ENCODE assay signal across 14 cellular contexts in the genomic region with DNA sequence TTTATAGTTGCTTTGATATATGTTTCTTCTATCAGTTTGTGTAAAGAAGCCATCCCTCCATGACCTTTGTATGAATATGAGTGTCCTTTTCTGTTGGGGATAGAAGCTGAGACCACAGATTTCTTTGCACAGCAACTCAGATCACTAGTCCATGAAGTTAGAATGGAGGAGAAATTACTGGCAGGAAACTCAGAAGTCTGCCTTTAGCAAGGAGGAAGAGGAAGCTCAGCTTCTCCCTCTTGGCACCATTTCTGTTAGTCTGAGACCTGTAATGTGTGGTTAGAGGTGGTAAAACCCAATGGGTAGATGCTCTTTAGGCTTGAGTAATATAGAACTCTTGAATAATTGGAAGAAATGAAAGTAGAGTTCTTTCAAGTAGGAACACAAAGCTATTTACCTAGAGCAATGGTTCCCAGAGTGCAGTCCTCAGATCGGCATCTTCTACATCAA.
DNase-seq lines count a peak whose midpoint lies in the region; ATAC-seq and TF ChIP-seq lines count a peak whose summit lies in the region.
"Had no signal": no experiment of that assay in that cellular context is flagged by ENCODE, and none has a peak within 500 bp of the region (broad histone marks: within the 10 kb centered on the region; RNA-seq: fewer than 3 reads in every experiment).

No MANE protein-coding gene starts in this region.

- in situ Hi-C loops in SK-MEL-5 (cut with HindIII; ENCODE audit: low pct_unique_long_range_greater_than_20kb, low sequenced_read_pairs): no loop called here

- TF ChIP-seq POLR2A in tibial nerve (IDR thresholded peaks at IDR 0.05) (no peak), stomach (IDR thresholded peaks at IDR 0.05) (no peak)

- WGBS in tibial nerve, 2 donors: 91 to 95% methylated on average over 1 of the region's 1 CpG
- 90 to 97% (median 93%) methylated on average over 1 of the region's 1 CpG for WGBS in stomach, 5 donors

- H3K27ac ChIP-seq in tibial nerve: no peak overlapping the region
- no peak overlapping the region for H3K27ac ChIP-seq in stomach
- H3K27ac ChIP-seq: body of pancreas, heart left ventricle, lower lobe of right lung had no signal

- H3K36me3 ChIP-seq in tibial nerve: no peaks in the 10 kb centered on the region
- no peaks in the 10 kb centered on the region for H3K36me3 ChIP-seq in stomach
- H3K36me3 ChIP-seq: heart left ventricle, lower lobe of right lung had no signal

- H3K4me1 ChIP-seq in tibial nerve (no peaks in the 10 kb centered on the region), stomach (no peaks in the 10 kb centered on the region)
- H3K4me1 ChIP-seq: body of pancreas, heart left ventricle, lower lobe of right lung had no signal

- ATAC-seq in GM18868 (IDR thresholded peaks at IDR 0.05; ENCODE audit: unreplicated experiment): peak; percentile 87
- peak; percentile 72 for ATAC-seq in GM21526 (IDR thresholded peaks at IDR 0.05; ENCODE audit: low FRiP score, unreplicated experiment)
- ATAC-seq in HG03045 (IDR thresholded peaks at IDR 0.05; ENCODE audit: unreplicated experiment): peak; percentile 78
- ATAC-seq in esophagus mucosa: no peak
- ATAC-seq: body of pancreas, heart left ventricle, lower lobe of right lung had no signal

- peak; percentile 65 for DNase-seq in SK-MEL-5 (ENCODE audit: low read depth, low spot score)
- no peak for DNase-seq in tibial nerve (ENCODE audit: low spot score in 2 of 2)
- DNase-seq in stomach: no peak
- DNase-seq in cerebellar cortex (ENCODE audit: low spot score): no peak
- DNase-seq: activated CD4-positive, CD25-positive, alpha-beta regulatory T cell; activated T-cell treated with anti-CD3 and anti-CD28 coated beads, Interleukin-2, amount 50 U/mL, for 24 hours; body of pancreas; heart left ventricle; lower lobe of right lung; occipital lobe had no signal

- TF ChIP-seq EP300 in tibial nerve (IDR thresholded peaks at IDR 0.05) (no peak), stomach (IDR thresholded peaks at IDR 0.05) (no peak)

- H3K9me3 ChIP-seq in tibial nerve: no peaks in the 10 kb centered on the region
- no peaks in the 10 kb centered on the region for H3K9me3 ChIP-seq in stomach
- H3K9me3 ChIP-seq: body of pancreas, heart left ventricle, lower lobe of right lung had no signal

- no peak overlapping the region for H3K4me3 ChIP-seq in tibial nerve
- H3K4me3 ChIP-seq in stomach: no peak overlapping the region
- H3K4me3 ChIP-seq: body of pancreas, heart left ventricle, lower lobe of right lung had no signal

- H3K27me3 ChIP-seq in tibial nerve (no peaks in the 10 kb centered on the region), stomach (no peaks in the 10 kb centered on the region)
- H3K27me3 ChIP-seq: body of pancreas, heart left ventricle had no signal

- intact Hi-C loops in stomach (cut with DNase I; ENCODE audit: low total_unique reads): no loop called here

- TF ChIP-seq CTCF in tibial nerve (IDR thresholded peaks at IDR 0.05) (no peak), stomach (IDR thresholded peaks at IDR 0.05) (no peak)
